8 cellular contexts compared by ENCODE assay signal in the genomic region with DNA sequence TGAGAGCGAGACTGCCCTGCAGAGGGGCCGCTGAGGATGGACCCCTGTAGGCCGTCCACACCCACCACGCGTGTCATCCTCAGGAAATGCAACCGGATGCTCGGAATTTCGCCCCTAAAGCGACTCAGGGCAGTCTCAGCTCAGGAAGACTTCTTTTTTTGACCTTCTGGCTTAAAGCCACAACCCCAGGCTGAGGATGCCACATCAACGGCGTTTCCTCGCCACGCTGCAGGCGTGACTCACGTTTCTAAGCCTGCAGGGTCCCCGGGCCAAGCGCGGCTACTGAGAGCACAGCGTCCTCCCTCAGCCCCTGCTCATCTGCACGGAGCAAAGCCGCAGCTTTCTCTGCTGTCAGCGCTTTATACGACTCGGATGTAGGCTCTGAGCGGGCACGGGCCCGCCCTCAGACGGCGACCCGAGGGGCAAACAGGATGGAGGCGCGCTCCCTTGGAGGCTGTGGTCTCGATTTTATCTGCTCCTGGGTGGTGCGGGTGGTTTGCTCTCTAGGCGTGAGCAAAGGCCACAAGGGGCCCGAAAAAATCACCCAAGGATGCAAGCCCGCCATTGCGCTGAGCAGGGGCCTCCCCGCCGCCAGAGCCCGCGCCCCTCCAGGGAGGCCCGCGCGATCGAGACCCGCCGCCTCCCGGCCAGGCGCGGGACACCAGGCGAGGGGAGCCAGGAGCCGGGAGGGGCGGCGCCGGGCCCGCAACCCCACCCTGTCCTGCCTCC. TPM values are rescaled to one million over a fixed set of nuclear protein-coding genes. Genes with fewer than 3 reads are reported as not detected.
DNase-seq lines count a peak whose midpoint lies in the region; ATAC-seq and TF ChIP-seq lines count a peak whose summit lies in the region.

No MANE protein-coding gene starts in this region.

- H3K9me3 Mint-ChIP-seq in Calu3 (ENCODE audit: low read depth, unreplicated experiment) = peaks cover 4% of the 10 kb centered on the region

- peak overlapping the region; percentile 83 for H3K4me3 ChIP-seq in SK-N-MC
- peak overlapping the region; percentile 64 to 97 (median 88) for H3K4me3 ChIP-seq in heart right ventricle
- peak overlapping the region; percentile 67 to 96 for H3K4me3 ChIP-seq in vagina

- no peak for TF ChIP-seq POLR2A in vagina (IDR thresholded peaks at IDR 0.05)

- H3K27me3 Mint-ChIP-seq in Calu3 (ENCODE audit: unreplicated experiment) = no peaks in the 10 kb centered on the region

- H3K27ac ChIP-seq in SK-N-MC = peak overlapping the region; percentile 92
- peak overlapping the region; percentile 38 to 96 (median 94) for H3K27ac ChIP-seq in heart right ventricle
- peak overlapping the region; percentile 95 for H3K27ac ChIP-seq in vagina

- peaks cover 58% of the 10 kb centered on the region for H3K36me3 Mint-ChIP-seq in Calu3 (ENCODE audit: insufficient read depth, unreplicated experiment)

- peak overlapping the region; percentile 61 for H3K27ac Mint-ChIP-seq in Calu3 (ENCODE audit: unreplicated experiment)

- H3K4me3 Mint-ChIP-seq in Calu3 (ENCODE audit: low read depth, unreplicated experiment) = peak overlapping the region; percentile 92

- peak; percentile 50 for DNase-seq in Calu3
- peak; percentile 56 for DNase-seq in HPDE6-E6E7 (ENCODE audit: extremely low spot score)
- no peak for DNase-seq in SK-N-MC (ENCODE audit: low read depth, low spot score)
- DNase-seq in activated naive CD8-positive, alpha-beta T cell treated with anti-CD3 and anti-CD28 coated beads, Interleukin-2, amount 50 U/mL, for 16 hours (ENCODE audit: low read depth, low spot score) = peak; percentile 55
- peak; percentile 31 to 51 for DNase-seq in heart right ventricle
- DNase-seq in renal cortical epithelial cell (ENCODE audit: low read depth) = peak; percentile 62
- peak; percentile 92 to 94 for DNase-seq in vagina (ENCODE audit: extremely low spot score in 2 of 2)

- peaks cover 28% of the 10 kb centered on the region for H3K36me3 ChIP-seq in SK-N-MC (ENCODE audit: insufficient read depth, low read length)
- H3K36me3 ChIP-seq in heart right ventricle = peaks cover 0 to 16% (median 0%) of the 10 kb centered on the region in 9 donors
- no peaks in the 10 kb centered on the region for H3K36me3 ChIP-seq in vagina

- H3K9me3 ChIP-seq in SK-N-MC (ENCODE audit: low read depth, low read length) = no peaks in the 10 kb centered on the region
- no peaks in the 10 kb centered on the region for H3K9me3 ChIP-seq in heart right ventricle
- no peaks in the 10 kb centered on the region for H3K9me3 ChIP-seq in vagina

- peaks cover 55% of the 10 kb centered on the region for H3K4me1 Mint-ChIP-seq in Calu3 (ENCODE audit: low read depth, unreplicated experiment)

- no TSS peak for BruUV-seq in Calu3 (replicated peaks; lab: Mats Ljungman, UMichigan)

- peak; percentile 14 for ATAC-seq in GM21367 (IDR thresholded peaks at IDR 0.05; ENCODE audit: unreplicated experiment)
- peak; percentile 15 to 59 (median 43) for ATAC-seq in heart right ventricle

- TF ChIP-seq CTCF in Calu3 (IDR thresholded peaks at IDR 0.05; ENCODE audit: unreplicated experiment) (no peak), heart right ventricle (IDR thresholded peaks at IDR 0.05) (peak; percentile 13 to 66 (median 38)), vagina (IDR thresholded peaks at IDR 0.05) (peak in 2 of 3 experiments; percentile 20 to 62)

- CTCF ChIA-PET in Calu3 (lab: Charles Lee) = interaction anchor here (0.7 to 1.6 kb wide), 3 partner anchors 48 to 91 kb away, joined by 3 to 4 read pairs (median 3); no protein-coding TSS in a partner anchor

- WGBS in heart right ventricle, 2 donors = 2 to 3% methylated on average over 54 to 57 of the region's 57 CpGs

- peak overlapping the region; percentile 90 for H3K9ac ChIP-seq in SK-N-MC (ENCODE audit: insufficient read length)

- intact Hi-C loops in Calu3 (cut with micrococcal nuclease; ENCODE audit: unreplicated experiment) = loop anchor here (5.0 kb wide), 1 partner anchor 105 kb away; no protein-coding TSS in a partner anchor
- intact Hi-C loops in heart right ventricle (cut with DNase I) = loop anchor here in 8 of 10 donors (1.0 to 10.0 kb wide), 12 partner anchors 38 to 370 kb away; a partner anchor contains a TSS
- intact Hi-C loops in vagina (cut with DNase I) = loop anchor here (10.0 kb wide), 1 partner anchor 92 kb away; no protein-coding TSS in a partner anchor

- H3K27me3 ChIP-seq in heart right ventricle (peaks cover 0 to 8% (median 0%) of the 10 kb centered on the region in 7 donors), vagina (no peaks in the 10 kb centered on the region)

- H3K4me1 ChIP-seq in heart right ventricle (peaks cover 12 to 53% (median 31%) of the 10 kb centered on the region in 9 donors), vagina (peaks cover 42% of the 10 kb centered on the region)

RNA-seq across cellular contexts. Expression of a gene that starts 0.7 kb away (rescaled TPM):
- 60.0 and 71.3 TPM in 2 replicates for total RNA-seq in Calu3 (2022)
- total RNA-seq in heart right ventricle = 10 to 100 TPM in 7 of 10 donors, 1 to 10 TPM in 3; 5.9 to 16.3 (median 12.1) TPM
- polyA plus RNA-seq in heart right ventricle = 10 to 100 TPM in 1 of 2 donors, 1 to 10 TPM in 1; 6.7 to 13.1 TPM
- total RNA-seq in renal cortical epithelial cell = 33.7 and 734 TPM in 2 replicates
- 63.6 TPM for total RNA-seq in vagina
